In the genomic region with DNA sequence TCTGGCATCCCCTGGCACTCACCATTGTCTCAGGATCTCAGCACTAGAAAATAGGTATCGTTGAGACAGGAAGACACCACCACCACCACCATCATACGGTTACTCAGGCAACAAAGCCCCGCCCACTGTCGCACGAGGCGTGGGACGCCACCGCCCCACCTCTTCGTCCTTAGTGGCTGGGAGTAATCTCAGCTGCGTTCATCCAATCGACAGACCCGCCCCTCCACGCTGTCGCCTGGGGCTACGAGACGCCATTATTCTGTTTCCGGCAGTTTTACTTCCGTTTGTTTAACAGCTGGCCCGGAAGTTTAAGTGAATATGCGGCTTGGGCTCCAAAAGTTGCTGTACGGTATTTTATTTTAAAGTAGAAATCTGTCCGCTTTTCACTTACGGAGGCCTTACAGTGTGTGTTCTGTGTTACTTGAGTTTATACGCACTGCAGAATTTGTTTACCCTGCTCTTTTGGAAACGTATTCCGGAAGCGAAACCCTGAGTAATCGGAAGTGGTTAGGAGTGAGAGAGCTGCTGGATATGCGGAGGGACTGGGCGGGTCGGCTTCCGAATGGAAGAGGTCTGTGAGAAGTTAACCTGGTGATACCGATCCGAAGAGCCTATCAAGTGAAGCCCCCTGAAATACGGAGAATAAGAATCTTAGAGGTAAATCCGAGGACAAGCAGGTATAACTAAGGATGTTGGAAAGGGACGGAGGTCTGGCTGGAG, we compare ENCODE assay signal across 1 cellular context.
TF ChIP-seq lines count a peak whose summit lies in the region.

A gene with protein sequence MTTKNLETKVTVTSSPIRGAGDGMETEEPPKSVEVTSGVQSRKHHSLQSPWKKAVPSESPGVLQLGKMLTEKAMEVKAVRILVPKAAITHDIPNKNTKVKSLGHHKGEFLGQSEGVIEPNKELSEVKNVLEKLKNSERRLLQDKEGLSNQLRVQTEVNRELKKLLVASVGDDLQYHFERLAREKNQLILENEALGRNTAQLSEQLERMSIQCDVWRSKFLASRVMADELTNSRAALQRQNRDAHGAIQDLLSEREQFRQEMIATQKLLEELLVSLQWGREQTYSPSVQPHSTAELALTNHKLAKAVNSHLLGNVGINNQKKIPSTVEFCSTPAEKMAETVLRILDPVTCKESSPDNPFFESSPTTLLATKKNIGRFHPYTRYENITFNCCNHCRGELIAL (plus strand): TSS at position 510 of the 720 bp plus-strand sequence. CDS start 1,328 bp downstream, outside the sequence.
A gene with protein sequence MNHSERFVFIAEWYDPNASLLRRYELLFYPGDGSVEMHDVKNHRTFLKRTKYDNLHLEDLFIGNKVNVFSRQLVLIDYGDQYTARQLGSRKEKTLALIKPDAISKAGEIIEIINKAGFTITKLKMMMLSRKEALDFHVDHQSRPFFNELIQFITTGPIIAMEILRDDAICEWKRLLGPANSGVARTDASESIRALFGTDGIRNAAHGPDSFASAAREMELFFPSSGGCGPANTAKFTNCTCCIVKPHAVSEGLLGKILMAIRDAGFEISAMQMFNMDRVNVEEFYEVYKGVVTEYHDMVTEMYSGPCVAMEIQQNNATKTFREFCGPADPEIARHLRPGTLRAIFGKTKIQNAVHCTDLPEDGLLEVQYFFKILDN (minus strand): TSS at position 112 of the 720 bp plus-strand sequence. CDS start 87 bp downstream, at position 25.

TF ChIP-seq in GM12878, 131 proteins besides CTCF, POLR2A, EP300 and RAD21 (continued from another document):
- TF ChIP-seq, protein P1, sequence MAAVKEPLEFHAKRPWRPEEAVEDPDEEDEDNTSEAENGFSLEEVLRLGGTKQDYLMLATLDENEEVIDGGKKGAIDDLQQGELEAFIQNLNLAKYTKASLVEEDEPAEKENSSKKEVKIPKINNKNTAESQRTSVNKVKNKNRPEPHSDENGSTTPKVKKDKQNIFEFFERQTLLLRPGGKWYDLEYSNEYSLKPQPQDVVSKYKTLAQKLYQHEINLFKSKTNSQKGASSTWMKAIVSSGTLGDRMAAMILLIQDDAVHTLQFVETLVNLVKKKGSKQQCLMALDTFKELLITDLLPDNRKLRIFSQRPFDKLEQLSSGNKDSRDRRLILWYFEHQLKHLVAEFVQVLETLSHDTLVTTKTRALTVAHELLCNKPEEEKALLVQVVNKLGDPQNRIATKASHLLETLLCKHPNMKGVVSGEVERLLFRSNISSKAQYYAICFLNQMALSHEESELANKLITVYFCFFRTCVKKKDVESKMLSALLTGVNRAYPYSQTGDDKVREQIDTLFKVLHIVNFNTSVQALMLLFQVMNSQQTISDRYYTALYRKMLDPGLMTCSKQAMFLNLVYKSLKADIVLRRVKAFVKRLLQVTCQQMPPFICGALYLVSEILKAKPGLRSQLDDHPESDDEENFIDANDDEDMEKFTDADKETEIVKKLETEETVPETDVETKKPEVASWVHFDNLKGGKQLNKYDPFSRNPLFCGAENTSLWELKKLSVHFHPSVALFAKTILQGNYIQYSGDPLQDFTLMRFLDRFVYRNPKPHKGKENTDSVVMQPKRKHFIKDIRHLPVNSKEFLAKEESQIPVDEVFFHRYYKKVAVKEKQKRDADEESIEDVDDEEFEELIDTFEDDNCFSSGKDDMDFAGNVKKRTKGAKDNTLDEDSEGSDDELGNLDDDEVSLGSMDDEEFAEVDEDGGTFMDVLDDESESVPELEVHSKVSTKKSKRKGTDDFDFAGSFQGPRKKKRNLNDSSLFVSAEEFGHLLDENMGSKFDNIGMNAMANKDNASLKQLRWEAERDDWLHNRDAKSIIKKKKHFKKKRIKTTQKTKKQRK (IDR thresholded peaks at IDR 0.05; ENCODE audit: low read depth, low read length): no peak
- TF ChIP-seq CEBPB (IDR thresholded peaks at IDR 0.05; ENCODE audit: borderline replicate concordance in 1 of 2, low read depth in 2 of 2, low read length in 2 of 2) (no peak), RUNX3 (IDR thresholded peaks at IDR 0.05; ENCODE audit: low read length) (peak; percentile 96)
